Comparison of ENCODE assay signal across 21 cellular contexts in genomic region chr17:21025446-21025845, GRCh38. TPM values are rescaled to one million over a fixed set of nuclear protein-coding genes. Genes with fewer than 3 reads are reported as not detected.
DNase-seq lines count a peak whose midpoint lies in the region; ATAC-seq, FAIRE-seq and TF ChIP-seq lines count a peak whose summit lies in the region.
"Had no signal": no experiment of that assay in that cellular context is flagged by ENCODE, and none has a peak within 500 bp of the region (broad histone marks: within the 10 kb centered on the region; RNA-seq: fewer than 3 reads in every experiment).

No MANE protein-coding gene starts in this region.

- peak overlapping the region; percentile 16 for H3K4me3 ChIP-seq in CD4-positive, CD25-positive, alpha-beta regulatory T cell (ENCODE audit: low read depth, low read length)
- H3K4me3 ChIP-seq: prostate gland had no signal

- no peak for ATAC-seq in CD4-positive, CD25-positive, alpha-beta regulatory T cell (ENCODE audit: low read depth in 2 of 2)
- no peak for ATAC-seq in activated naive CD8-positive, alpha-beta T cell treated with anti-CD3 and anti-CD28 coated beads, Interleukin-2, amount 50 U/mL, for 24 hours
- ATAC-seq in memory B cell (ENCODE audit: low read depth) (no peak), HG02981 (IDR thresholded peaks at IDR 0.05; ENCODE audit: unreplicated experiment) (no peak), HG02884 (IDR thresholded peaks at IDR 0.05; ENCODE audit: unreplicated experiment) (no peak)

- H3K9me3 ChIP-seq in CD4-positive, CD25-positive, alpha-beta regulatory T cell (ENCODE audit: control insufficient read depth in 2 of 2, low read length in 2 of 2), result no peaks in the 10 kb centered on the region
- H3K9me3 ChIP-seq: prostate gland had no signal

- H3K4me1 ChIP-seq in CD4-positive, CD25-positive, alpha-beta regulatory T cell (ENCODE audit: control insufficient read depth, insufficient read depth, low read length, poor library complexity, severe bottlenecking), result peaks cover 28% of the 10 kb centered on the region
- H3K4me1 ChIP-seq: prostate gland had no signal

- H3K9me3 Mint-ChIP-seq in CD4-positive, CD25-positive, alpha-beta regulatory T cell, result no peaks in the 10 kb centered on the region
- H3K9me3 Mint-ChIP-seq in activated naive CD8-positive, alpha-beta T cell treated with anti-CD3 and anti-CD28 coated beads, Interleukin-2, amount 50 U/mL, for 24 hours, result no peaks in the 10 kb centered on the region
- no peaks in the 10 kb centered on the region for H3K9me3 Mint-ChIP-seq in memory B cell
- H3K9me3 Mint-ChIP-seq: IgD-negative memory B cell, nephron had no signal

- FAIRE-seq in GM12892 (lab: Jason Lieb, UNC), result peak; percentile 38
- FAIRE-seq in RCC 7860 (lab: Jason Lieb, UNC), result no peak
- FAIRE-seq: frontal cortex had no signal

- H3K27ac Mint-ChIP-seq in CD4-positive, CD25-positive, alpha-beta regulatory T cell, result peak overlapping the region in 1 of 3 donors; percentile 71
- peak overlapping the region; percentile 40 for H3K27ac Mint-ChIP-seq in activated naive CD8-positive, alpha-beta T cell treated with anti-CD3 and anti-CD28 coated beads, Interleukin-2, amount 50 U/mL, for 24 hours
- peak overlapping the region; percentile 54 for H3K27ac Mint-ChIP-seq in memory B cell
- H3K27ac Mint-ChIP-seq: nephron had no signal

- no peaks in the 10 kb centered on the region for H3K27me3 ChIP-seq in CD4-positive, CD25-positive, alpha-beta regulatory T cell (ENCODE audit: control insufficient read depth, insufficient read depth, low read length)

- H3K4me1 Mint-ChIP-seq in CD4-positive, CD25-positive, alpha-beta regulatory T cell, result peaks cover 20 to 74% (median 45%) of the 10 kb centered on the region in 4 donors
- H3K4me1 Mint-ChIP-seq in activated naive CD8-positive, alpha-beta T cell treated with anti-CD3 and anti-CD28 coated beads, Interleukin-2, amount 50 U/mL, for 24 hours, result peaks cover 52% of the 10 kb centered on the region
- H3K4me1 Mint-ChIP-seq in memory B cell, result peaks cover 55% of the 10 kb centered on the region

- peaks cover 21% of the 10 kb centered on the region for H3K36me3 Mint-ChIP-seq in CD4-positive, CD25-positive, alpha-beta regulatory T cell
- H3K36me3 Mint-ChIP-seq in activated naive CD8-positive, alpha-beta T cell treated with anti-CD3 and anti-CD28 coated beads, Interleukin-2, amount 50 U/mL, for 24 hours (ENCODE audit: low read depth), result peaks cover 53% of the 10 kb centered on the region
- peaks cover 26% of the 10 kb centered on the region for H3K36me3 Mint-ChIP-seq in memory B cell

- H3K4me3 Mint-ChIP-seq in CD4-positive, CD25-positive, alpha-beta regulatory T cell, result no peak overlapping the region
- no peak overlapping the region for H3K4me3 Mint-ChIP-seq in activated naive CD8-positive, alpha-beta T cell treated with anti-CD3 and anti-CD28 coated beads, Interleukin-2, amount 50 U/mL, for 24 hours
- no peak overlapping the region for H3K4me3 Mint-ChIP-seq in memory B cell
- H3K4me3 Mint-ChIP-seq: nephron had no signal

- H3K36me3 ChIP-seq in CD4-positive, CD25-positive, alpha-beta regulatory T cell (ENCODE audit: control insufficient read depth, insufficient read depth, low read length), result peaks cover 68% of the 10 kb centered on the region
- H3K36me3 ChIP-seq: prostate gland had no signal

- no peak overlapping the region for H3K27ac ChIP-seq in CD4-positive, CD25-positive, alpha-beta regulatory T cell (ENCODE audit: insufficient read depth, low read length, poor library complexity, severe bottlenecking)
- H3K27ac ChIP-seq: prostate gland had no signal

- no peak for TF ChIP-seq POLR2A in GM12892 (IDR thresholded peaks at IDR 0.05; ENCODE audit: low read depth, low read length)

- no peak for DNase-seq in CD4-positive, CD25-positive, alpha-beta regulatory T cell
- DNase-seq in GM12892 (ENCODE audit: insufficient read length), result no peak
- no peak for DNase-seq in activated naive CD8-positive, alpha-beta T cell treated with anti-CD3 and anti-CD28 coated beads, Interleukin-2, amount 50 U/mL, for 24 hours
- DNase-seq in memory B cell (ENCODE audit: low spot score in 2 of 2), result no peak
- no peak for DNase-seq in RCC 7860 (ENCODE audit: low spot score)
- DNase-seq in SW480 (ENCODE audit: low spot score), result no peak
- DNase-seq: activated CD4-positive, CD25-positive, alpha-beta regulatory T cell; activated gamma-delta T cell treated with Interleukin-2 at 50 U/mL for 16 hours; EL; H7; mesendoderm; MM.1S; NCI-H774; SIG-M5; stimulated activated CD4-positive, alpha-beta T cell treated with anti-CD3 and anti-CD28 coated beads, Interleukin-4, amount 100 ng/mL, for 24 hours had no signal

- no peaks in the 10 kb centered on the region for H3K27me3 Mint-ChIP-seq in CD4-positive, CD25-positive, alpha-beta regulatory T cell
- H3K27me3 Mint-ChIP-seq in activated naive CD8-positive, alpha-beta T cell treated with anti-CD3 and anti-CD28 coated beads, Interleukin-2, amount 50 U/mL, for 24 hours, result no peaks in the 10 kb centered on the region
- H3K27me3 Mint-ChIP-seq in memory B cell, result no peaks in the 10 kb centered on the region
- H3K27me3 Mint-ChIP-seq: IgD-negative memory B cell had no signal

RNA-seq across cellular contexts. Expression of gene USP22, which starts 17.4 kb away (rescaled TPM):
- 152 TPM for total RNA-seq in CD4-positive, CD25-positive, alpha-beta regulatory T cell
- polyA plus RNA-seq in CD4-positive, CD25-positive, alpha-beta regulatory T cell, result 10 to 100 TPM; 32.1 to 39.8 (median 37.9) TPM
- polyA plus RNA-seq in GM12892 (2012; ENCODE audit: missing spikeins), result 48.8 TPM
